In genomic region chr10:129393812-129394211, GRCh38 we compare ENCODE assay signal across 28 cellular contexts.
"Had no signal": no experiment of that assay in that cellular context is flagged by ENCODE, and none has a peak within 500 bp of the region (broad histone marks: within the 10 kb centered on the region; RNA-seq: fewer than 3 reads in every experiment).

No MANE protein-coding gene starts in this region.

- H3K4me1 ChIP-seq: parathyroid adenoma, psoas muscle, right lobe of liver, stomach, thyroid gland, upper lobe of left lung, uterus had no signal

- H3K4me3 ChIP-seq: ovary, psoas muscle, right lobe of liver, sigmoid colon, stomach, thoracic aorta, thyroid gland, tibial nerve, upper lobe of left lung, uterus had no signal

- H3K9me3 ChIP-seq: neutrophil, ovary, psoas muscle, right lobe of liver, sigmoid colon, stomach, thoracic aorta, thyroid gland, tibial nerve, upper lobe of left lung, uterus had no signal

- H3K27me3 ChIP-seq: ovary, right lobe of liver, thyroid gland, tibial nerve, upper lobe of left lung, uterus had no signal

- ATAC-seq: naive thymus-derived CD8-positive, alpha-beta T cell; natural killer cell treated with Interleukin-12 subunit alpha and Interleukin-12 subunit beta and Interleukin-15 and Interleukin-18, amount 100 ng/mL, for 72 hours; psoas muscle; right cardiac atrium; right lobe of liver; stimulated activated effector memory CD8-positive, alpha-beta T cell treated with anti-CD3 and anti-CD28 coated beads, Interleukin-12 subunit alpha, Interleukin-12 subunit beta, amount 100 ng/mL, for 72 hours; stimulated activated naive B cell treated with anti-CD40 and anti-IgM and Interleukin-4, amounts not matched to agents 10 μg/mL and 1 μg/mL and 100 μg/mL, for 72 hours had no signal

- H3K36me3 ChIP-seq: neutrophil, ovary, right lobe of liver, sigmoid colon, stomach, thoracic aorta, thyroid gland, tibial nerve, upper lobe of left lung, uterus had no signal

- H3K27ac ChIP-seq: neutrophil, ovary, parathyroid adenoma, psoas muscle, right lobe of liver, sigmoid colon, stomach, thoracic aorta, thyroid gland, tibial nerve, upper lobe of left lung, uterus had no signal

- DNase-seq: naive B cell; naive thymus-derived CD8-positive, alpha-beta T cell; nephron progenitor cell; nucleus accumbens; ovary; posterior cingulate gyrus; psoas muscle; right cardiac atrium; right lobe of liver; sigmoid colon; small intestine; stimulated activated CD4-positive, alpha-beta T cell treated with anti-CD3 and anti-CD28 coated beads, Interleukin-15, amount 100 ng/mL, for 24 hours; stimulated activated CD4-positive, alpha-beta T cell treated with anti-CD3 and anti-CD28 coated beads, Interleukin-2, amount 100 ng/mL, for 24 hours; stimulated activated CD4-positive, alpha-beta T cell treated with anti-CD3 and anti-CD28 coated beads, Interleukin-2, amount 100 ng/mL, for 48 hours; stimulated activated CD4-positive, alpha-beta T cell treated with anti-CD3 and anti-CD28 coated beads, Interleukin-4, amount 100 ng/mL, for 24 hours; stimulated activated naive B cell treated with anti-CD40 and anti-IgM and Interleukin-4, amounts not matched to agents 10 μg/mL and 1 μg/mL and 100 μg/mL, for 72 hours; stimulated activated naive CD4-positive, alpha-beta T cell treated with Interleukin-2 at 50 U/mL for 16 hours; stomach; thyroid gland; trophoblast cell; uterus had no signal
